12 cellular contexts compared by ENCODE assay signal in genomic region chr10:77872947-77873557, GRCh38. TPM values are rescaled to one million over a fixed set of nuclear protein-coding genes. Genes with fewer than 3 reads are reported as not detected.
A peak's percentile ranks its signal among the peaks of the same experiment; 100 is the strongest.
DNase-seq lines count a peak whose midpoint lies in the region; ATAC-seq, FAIRE-seq and TF ChIP-seq lines count a peak whose summit lies in the region.
"Had no signal": no experiment of that assay in that cellular context is flagged by ENCODE, and none has a peak within 500 bp of the region (broad histone marks: within the 10 kb centered on the region; RNA-seq: fewer than 3 reads in every experiment).

No MANE protein-coding gene starts in this region.

- TF ChIP-seq CTCF in Loucy (conservative IDR thresholded peaks at IDR 0.05; ENCODE audit: low read length) (no peak), astrocyte (IDR thresholded peaks at IDR 0.05; ENCODE audit: insufficient read depth, low read depth, low read length) (no peak), BE2C (IDR thresholded peaks at IDR 0.05; ENCODE audit: low read depth, low read length) (no peak)

- H2AFZ ChIP-seq in Loucy (ENCODE audit: low read length) = no peak overlapping the region
- no peak overlapping the region for H2AFZ ChIP-seq in astrocyte (ENCODE audit: low read depth, low read length)

- H3K4me3 Mint-ChIP-seq in astrocyte (ENCODE audit: unreplicated experiment) = no peak overlapping the region
- H3K4me3 Mint-ChIP-seq: activated naive CD4-positive, alpha-beta T cell treated with anti-CD3 and anti-CD28 coated beads, Interleukin-2, amount 10 ng/mL, durations not matched to agents 7 days and 5 days; T-cell had no signal

- FAIRE-seq in astrocyte (lab: Jason Lieb, UNC) = no peak

- no peak overlapping the region for H3K27ac ChIP-seq in astrocyte (ENCODE audit: low read depth, low read length)
- peak overlapping the region; percentile 78 for H3K27ac ChIP-seq in layer of hippocampus (ENCODE audit: low read depth, low read length)
- H3K27ac ChIP-seq in temporal lobe (ENCODE audit: low read depth, low read length) = peak overlapping the region; percentile 96

- H3K9me3 ChIP-seq in Loucy (ENCODE audit: insufficient read depth, low read depth, low read length) (no peaks in the 10 kb centered on the region), astrocyte (ENCODE audit: insufficient read depth, low read depth, low read length) (no peaks in the 10 kb centered on the region), BE2C (no peaks in the 10 kb centered on the region)

- H3K9ac ChIP-seq in Loucy (ENCODE audit: low read depth, low read length, poor library complexity, severe bottlenecking) (peak overlapping the region; percentile 54), astrocyte (ENCODE audit: low read length) (no peak overlapping the region)

- no peaks in the 10 kb centered on the region for H3K9me2 ChIP-seq in Loucy (replicated peaks; ENCODE audit: low read depth, low read length)

- H3K4me2 ChIP-seq in Loucy (ENCODE audit: low read depth, low read length, poor library complexity, severe bottlenecking) (peak overlapping the region; percentile 78), astrocyte (ENCODE audit: low read length) (peak overlapping the region; percentile 59)

- peak overlapping the region; percentile 63 for H3K4me3 ChIP-seq in Loucy (ENCODE audit: low read length, poor library complexity, severe bottlenecking)
- H3K4me3 ChIP-seq in astrocyte (ENCODE audit: insufficient read depth, low read depth, low read length) = no peak overlapping the region
- H3K4me3 ChIP-seq in BE2C (ENCODE audit: low read depth, low read length) = no peak overlapping the region

- H3K4me1 ChIP-seq in Loucy (ENCODE audit: insufficient read depth, low read length, poor library complexity, severe bottlenecking) = peaks cover 38% of the 10 kb centered on the region
- peaks cover 27% of the 10 kb centered on the region for H3K4me1 ChIP-seq in astrocyte (ENCODE audit: insufficient read depth, low read length)
- H3K4me1 ChIP-seq in BE2C = peaks cover 17% of the 10 kb centered on the region

- H3K27me3 ChIP-seq in Loucy (ENCODE audit: insufficient read depth, low read length, poor library complexity, severe bottlenecking) (no peaks in the 10 kb centered on the region), astrocyte (ENCODE audit: insufficient read depth, low read length) (no peaks in the 10 kb centered on the region), layer of hippocampus (ENCODE audit: control insufficient read depth, insufficient read depth, low read length) (no peaks in the 10 kb centered on the region), BE2C (no peaks in the 10 kb centered on the region)

- H3K27me3 Mint-ChIP-seq in astrocyte (ENCODE audit: low read depth, unreplicated experiment) = no peaks in the 10 kb centered on the region

- no peaks in the 10 kb centered on the region for H4K20me1 ChIP-seq in Loucy (ENCODE audit: insufficient read depth, low read length, poor library complexity, severe bottlenecking)
- H4K20me1 ChIP-seq in astrocyte (ENCODE audit: insufficient read depth, low read length) = peaks cover 77% of the 10 kb centered on the region

- H3K4me1 Mint-ChIP-seq in astrocyte (ENCODE audit: low read depth, unreplicated experiment) = peaks cover 18% of the 10 kb centered on the region

- no peak for ATAC-seq in HG03097 (IDR thresholded peaks at IDR 0.05; ENCODE audit: low FRiP score, unreplicated experiment)

- H3K79me2 ChIP-seq in Loucy (ENCODE audit: insufficient read depth, low read length) (peaks cover 35% of the 10 kb centered on the region), astrocyte (ENCODE audit: insufficient read depth, low read length) (peaks cover 40% of the 10 kb centered on the region)

- DNase-seq in astrocyte (ENCODE audit: low read depth) = no peak
- no peak for DNase-seq in BE2C
- DNase-seq in stimulated activated naive CD4-positive, alpha-beta T cell treated with Interleukin-2 at 50 U/mL for 16 hours (lab: John Stamatoyannopoulos, UW) = no peak
- DNase-seq: activated CD4-positive, alpha-beta T cell treated with anti-CD3 and anti-CD28 coated beads, Interleukin-2, amount 50 U/mL, for 4 hours; effector CD8-positive, alpha-beta T cell; NCI-H1417 treated with DMSO at 0.1 percent for 48 hours had no signal

- no peak overlapping the region for H3K27ac Mint-ChIP-seq in astrocyte (ENCODE audit: unreplicated experiment)

- peaks cover 11% of the 10 kb centered on the region for H3K36me3 Mint-ChIP-seq in astrocyte (ENCODE audit: low read depth, unreplicated experiment)
- H3K36me3 Mint-ChIP-seq: activated naive CD4-positive, alpha-beta T cell treated with anti-CD3 and anti-CD28 coated beads, Interleukin-2, amount 10 ng/mL, durations not matched to agents 7 days and 5 days; T-cell had no signal

- H3K9me3 Mint-ChIP-seq in astrocyte (ENCODE audit: unreplicated experiment) = no peaks in the 10 kb centered on the region
- H3K9me3 Mint-ChIP-seq: activated naive CD4-positive, alpha-beta T cell treated with anti-CD3 and anti-CD28 coated beads, Interleukin-2, amount 10 ng/mL, durations not matched to agents 7 days and 5 days; T-cell had no signal

- H3F3A ChIP-seq in Loucy (ENCODE audit: low read depth) = no peaks in the 10 kb centered on the region; the same call in 1 of the 2 replicates

- H3K36me3 ChIP-seq in Loucy (ENCODE audit: insufficient read depth, low read length) (peaks cover 5% of the 10 kb centered on the region; the same call in 1 of the 2 replicates), astrocyte (ENCODE audit: insufficient read depth, low read length) (no peaks in the 10 kb centered on the region), BE2C (no peaks in the 10 kb centered on the region)

RNA-seq across cellular contexts. Expression of gene DLG5, which starts 53.5 kb away (rescaled TPM):
- total RNA-seq in astrocyte (55.2 and 58.4 TPM in 2 replicates), temporal lobe (40.3 TPM)
- polyA plus RNA-seq in BE2C (2012; ENCODE audit: insufficient read depth, insufficient read length, low read depth) = 78.4 TPM
